9 cellular contexts compared by ENCODE assay signal in genomic region chr19:47275866-47276461, GRCh38. TPM values are rescaled to one million over a fixed set of nuclear protein-coding genes. Genes with fewer than 3 reads are reported as not detected.
DNase-seq lines count a peak whose midpoint lies in the region; ATAC-seq and TF ChIP-seq lines count a peak whose summit lies in the region.
"Had no signal": no experiment of that assay in that cellular context is flagged by ENCODE, and none has a peak within 500 bp of the region (broad histone marks: within the 10 kb centered on the region; RNA-seq: fewer than 3 reads in every experiment).

No MANE protein-coding gene starts in this region.

- ATAC-seq in naive thymus-derived CD4-positive, alpha-beta T cell: no peak

- no peak overlapping the region for H3K27ac ChIP-seq in HEK293 (ENCODE audit: extremely low read depth, low read depth, low read length)
- peak overlapping the region; percentile 99 to 100 for H3K27ac ChIP-seq in breast epithelium
- no peak overlapping the region for H3K27ac ChIP-seq in naive thymus-derived CD4-positive, alpha-beta T cell (ENCODE audit: low read depth, low read length)

- no peaks in the 10 kb centered on the region for H3K27me3 Mint-ChIP-seq in naive thymus-derived CD4-positive, alpha-beta T cell

- intact Hi-C loops in breast epithelium (cut with DNase I; ENCODE audit: low total_unique reads): no loop called here
- intact Hi-C loops in naive thymus-derived CD4-positive, alpha-beta T cell (cut with micrococcal nuclease): loop anchor here (2.0 to 10.0 kb wide), 5 partner anchors 73 to 1561 kb away; partner anchors contain the start of genes DHX34 (in 1 of the 2), PRKD2 (in 1 of the 2) and SLC1A5 (in 1 of the 2)

- no peaks in the 10 kb centered on the region for H3K9me3 Mint-ChIP-seq in naive thymus-derived CD4-positive, alpha-beta T cell

- peak overlapping the region; percentile 20 to 83 (median 54) for H3K27ac Mint-ChIP-seq in naive thymus-derived CD4-positive, alpha-beta T cell

- H3K4me3 ChIP-seq in HEK293 (ENCODE audit: low read depth, low read length) (no peak overlapping the region), breast epithelium (peak overlapping the region; percentile 65 to 91 (median 85))
- H3K4me3 ChIP-seq in naive thymus-derived CD4-positive, alpha-beta T cell (ENCODE audit: low read length): no peak overlapping the region

- POLR2A ChIA-PET in HEK293 (lab: Yijun Ruan, JAX): interaction anchor here (0.5 to 4.3 kb wide), 11 partner anchors 14 to 144 kb away, joined by 3 to 108 read pairs (median 6); partner anchors contain the start of genes CCDC9 and DHX34
- POLR2A ChIA-PET in naive thymus-derived CD4-positive, alpha-beta T cell (lab: Charles Lee): interaction anchor here (1.1 to 2.8 kb wide), 4 partner anchors 19 to 145 kb away, joined by 3 to 44 read pairs (median 4); partner anchors contain the start of genes CCDC9, DHX34 and SAE1

- peaks cover 0 to 10% (median 0%) of the 10 kb centered on the region in 5 donors for H3K36me3 Mint-ChIP-seq in naive thymus-derived CD4-positive, alpha-beta T cell

- TF ChIP-seq POLR2A in breast epithelium (IDR thresholded peaks at IDR 0.05): no peak

- CTCF ChIA-PET in HEK293 (lab: Yijun Ruan, JAX): interaction anchor here (0.6 to 3.0 kb wide), 14 partner anchors 9 to 183 kb away, joined by 3 to 20 read pairs (median 6); partner anchors contain the start of gene DHX34
- CTCF ChIA-PET in naive thymus-derived CD4-positive, alpha-beta T cell (lab: Charles Lee): interaction anchor here (1.4 to 2.1 kb wide), 3 partner anchors 11 to 73 kb away, joined by 3 to 8 read pairs (median 6); partner anchors contain the start of gene DHX34

- no peaks in the 10 kb centered on the region for H3K27me3 ChIP-seq in breast epithelium
- H3K27me3 ChIP-seq in naive thymus-derived CD4-positive, alpha-beta T cell (ENCODE audit: control insufficient read depth in 2 of 2, insufficient read depth in 2 of 2, low read length in 2 of 2): no peaks in the 10 kb centered on the region

- TF ChIP-seq CTCF in HEK293 (tag by site-specific recombination; IDR thresholded peaks at IDR 0.05): no peak
- no peak for TF ChIP-seq CTCF in breast epithelium (IDR thresholded peaks at IDR 0.05)

- peak; percentile 16 for DNase-seq in AG08395 (ENCODE audit: low spot score)
- no peak for DNase-seq in breast epithelium (ENCODE audit: low spot score in 2 of 2)
- DNase-seq in naive thymus-derived CD4-positive, alpha-beta T cell: no peak
- no peak for DNase-seq in pons (ENCODE audit: low spot score)
- DNase-seq in DMS79 treated with DMSO at 0.1 percent for 48 hours (lab: John Stamatoyannopoulos, UW): no peak
- no peak for DNase-seq in A172 (ENCODE audit: low spot score)
- no peak for DNase-seq in GOT3 (lab: John Stamatoyannopoulos, UW)
- DNase-seq: NCI-H510A treated with DMSO at 0.1 percent for 48 hours had no signal

- peaks cover 20 to 32% (median 26%) of the 10 kb centered on the region in 7 donors for H3K4me1 Mint-ChIP-seq in naive thymus-derived CD4-positive, alpha-beta T cell

- peak overlapping the region; percentile 73 to 95 (median 82) for H3K4me3 Mint-ChIP-seq in naive thymus-derived CD4-positive, alpha-beta T cell

- H3K36me3 ChIP-seq in HEK293 (ENCODE audit: control insufficient read depth in 2 of 2, insufficient read depth in 1 of 2, low read length in 2 of 2) (peaks cover 4 to 7% of the 10 kb centered on the region in 2 experiments; a peak in 2 of 3 replicates), breast epithelium (no peaks in the 10 kb centered on the region)
- peaks cover 0 to 11% (median 0%) of the 10 kb centered on the region in 3 experiments for H3K36me3 ChIP-seq in naive thymus-derived CD4-positive, alpha-beta T cell (ENCODE audit: control insufficient read depth in 2 of 3, insufficient read depth in 3 of 3, low read length in 3 of 3)

- no peaks in the 10 kb centered on the region for H3K9me3 ChIP-seq in HEK293 (ENCODE audit: control insufficient read depth, insufficient read depth, low read depth, low read length)
- no peaks in the 10 kb centered on the region for H3K9me3 ChIP-seq in breast epithelium
- H3K9me3 ChIP-seq in naive thymus-derived CD4-positive, alpha-beta T cell (ENCODE audit: control insufficient read depth in 2 of 3, low read length in 3 of 3): no peaks in the 10 kb centered on the region

- peaks cover 11% of the 10 kb centered on the region for H3K4me1 ChIP-seq in HEK293 (ENCODE audit: control insufficient read depth, insufficient read depth, low read length)
- no peaks in the 10 kb centered on the region for H3K4me1 ChIP-seq in breast epithelium
- peaks cover 3 to 14% of the 10 kb centered on the region in 2 donors for H3K4me1 ChIP-seq in naive thymus-derived CD4-positive, alpha-beta T cell (ENCODE audit: control insufficient read depth in 2 of 2, insufficient read depth in 2 of 2, low read length in 2 of 2)

TF ChIP-seq in HEK293, 187 proteins besides CTCF, POLR2A, EP300 and RAD21:
- TF ChIP-seq ZBTB20 (tag by site-specific recombination; IDR thresholded peaks at IDR 0.05) (no peak), ZSCAN18 (tag by site-specific recombination; IDR thresholded peaks at IDR 0.05) (no peak), ZNF626 (tag by site-specific recombination; IDR thresholded peaks at IDR 0.05) (no peak), ZNF223 (tag by site-specific recombination; IDR thresholded peaks at IDR 0.05) (no peak), EGR2 (tag by site-specific recombination; IDR thresholded peaks at IDR 0.05; ENCODE audit: low read depth) (0 out of 2 replicates have a peak, but pooled peaks have one; percentile 27), WT1 (tag by site-specific recombination; IDR thresholded peaks at IDR 0.05) (no peak), SETDB1 (IDR thresholded peaks at IDR 0.05; ENCODE audit: insufficient read length, low read length) (no peak)

RNA-seq across cellular contexts. Expression of gene INAFM1, which starts 1.3 kb away (rescaled TPM):
- 10 to 100 TPM in 1 of 3 donors, 1 to 10 TPM in 2; 5.3 to 10.5 (median 7.2) TPM for total RNA-seq in breast epithelium
- total RNA-seq in naive thymus-derived CD4-positive, alpha-beta T cell: 10 to 100 TPM; 11.6 to 21.7 (median 16.7) TPM
- polyA plus RNA-seq in naive thymus-derived CD4-positive, alpha-beta T cell: 1 to 10 TPM; 2.3 to 3.0 TPM
- 0.19 and 0.41 TPM in 2 replicates for total RNA-seq in A172 (2014; rRNA removed; shearing (Covaris generic))

RNA-seq across cellular contexts. Expression of gene CCDC9, which starts 19.6 kb away (rescaled TPM):
- total RNA-seq in breast epithelium: 10 to 100 TPM in 2 of 3 donors, 1 to 10 TPM in 1; 9.4 to 15.1 (median 14.8) TPM
- total RNA-seq in naive thymus-derived CD4-positive, alpha-beta T cell: 10 to 100 TPM; 41.9 to 80.0 (median 51.4) TPM
- polyA plus RNA-seq in naive thymus-derived CD4-positive, alpha-beta T cell: 10 to 100 TPM in 1 of 2 donors, 1 to 10 TPM in 1; 8.5 to 13.0 TPM
- 2.6 and 3.7 TPM in 2 replicates for total RNA-seq in A172 (2014; rRNA removed; shearing (Covaris generic))

RNA-seq across cellular contexts. Expression of gene C5AR1, which starts 33.7 kb away (rescaled TPM):
- total RNA-seq in breast epithelium: 10 to 100 TPM in 2 of 3 donors, 1 to 10 TPM in 1; 7.5 to 20.0 (median 10.8) TPM
- total RNA-seq in naive thymus-derived CD4-positive, alpha-beta T cell: 100 to 1,000 TPM in 1 of 5 experiments, 10 to 100 TPM in 1, 1 to 10 TPM in 3; 3.7 to 205 (median 7.0) TPM
- under 1 TPM in 1 of 2 donors, not detected in 1; 0.14 TPM for polyA plus RNA-seq in naive thymus-derived CD4-positive, alpha-beta T cell
- total RNA-seq in A172 (2014; rRNA removed; shearing (Covaris generic)): not detected in 2 replicates

RNA-seq across cellular contexts. Expression of gene BBC3, which starts 45.0 kb away (rescaled TPM):
- total RNA-seq in breast epithelium: 1 to 10 TPM; 4.5 to 7.5 (median 6.4) TPM
- total RNA-seq in naive thymus-derived CD4-positive, alpha-beta T cell: 10 to 100 TPM; 13.7 to 42.0 (median 22.5) TPM
- polyA plus RNA-seq in naive thymus-derived CD4-positive, alpha-beta T cell: 10 to 100 TPM in 1 of 2 donors, 1 to 10 TPM in 1; 8.5 to 13.8 TPM
- total RNA-seq in A172 (2014; rRNA removed; shearing (Covaris generic)): 5.7 and 7.6 TPM in 2 replicates

RNA-seq across cellular contexts. Expression of gene C5AR2, which starts 56.0 kb away (rescaled TPM):
- total RNA-seq in breast epithelium: 1 to 10 TPM; 2.9 to 8.8 (median 6.6) TPM
- total RNA-seq in naive thymus-derived CD4-positive, alpha-beta T cell: 10 to 100 TPM in 1 of 5 experiments, 1 to 10 TPM in 1, under 1 TPM in 3; 0.14 to 16.8 (median 0.34) TPM
- polyA plus RNA-seq in naive thymus-derived CD4-positive, alpha-beta T cell: not detected
- 0.55 TPM in 1 of 2 replicates, not detected in the other for total RNA-seq in A172 (2014; rRNA removed; shearing (Covaris generic))

Comparison
In these comparisons a context has a peak if more than half of its experiments do, and no peak if none do; other contexts are left out.
1. H3K27ac ChIP-seq: peak in breast epithelium (2 of 2); none in HEK293 (single experiment) and naive thymus-derived CD4-positive, alpha-beta T cell (single experiment).
2. H3K4me3 ChIP-seq: peak in breast epithelium (3 of 3); none in HEK293 (single experiment) and naive thymus-derived CD4-positive, alpha-beta T cell (single experiment).